Comparison of ENCODE assay signal across 1 cellular context in the genomic region with DNA sequence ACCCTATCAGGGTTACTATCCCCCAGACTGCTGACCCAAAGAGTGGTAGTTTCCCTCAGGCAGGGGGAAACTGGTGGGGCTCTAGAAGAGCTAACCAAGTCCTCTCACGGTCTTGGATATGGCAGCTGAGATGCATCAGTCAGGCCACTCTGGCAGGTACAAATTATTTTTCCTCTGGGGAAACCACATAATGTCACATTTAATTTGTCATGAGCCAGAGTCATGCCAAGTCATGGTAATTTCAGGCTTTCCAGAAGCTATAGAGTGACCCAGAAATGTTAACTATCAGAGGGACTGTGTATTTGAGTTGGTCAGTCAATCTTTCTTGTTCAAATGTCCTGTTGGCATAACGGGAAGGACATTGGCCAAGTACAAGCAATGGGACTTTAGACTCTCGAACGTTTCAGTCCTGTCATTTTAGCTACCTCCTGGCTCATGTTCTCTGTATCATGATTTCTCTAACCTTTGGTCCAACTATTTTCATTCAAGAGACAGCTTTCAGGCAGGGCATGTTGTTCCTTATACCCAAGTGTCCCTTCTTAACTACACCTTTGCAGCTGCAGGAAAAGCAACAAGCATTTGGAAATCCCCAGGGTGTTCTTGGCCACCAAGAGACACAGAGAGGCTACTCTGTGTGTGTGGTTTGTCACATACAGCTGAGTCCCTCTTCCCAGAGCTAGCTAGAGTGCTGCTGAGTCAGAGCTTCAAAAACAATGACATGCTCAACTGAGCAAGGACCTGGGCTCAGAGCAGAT.
TF ChIP-seq lines count a peak whose summit lies in the region.

No MANE protein-coding gene starts in this region.

TF ChIP-seq in GM12878, 131 proteins besides CTCF, POLR2A, EP300 and RAD21 (continued from another document):
- TF ChIP-seq, protein P1, sequence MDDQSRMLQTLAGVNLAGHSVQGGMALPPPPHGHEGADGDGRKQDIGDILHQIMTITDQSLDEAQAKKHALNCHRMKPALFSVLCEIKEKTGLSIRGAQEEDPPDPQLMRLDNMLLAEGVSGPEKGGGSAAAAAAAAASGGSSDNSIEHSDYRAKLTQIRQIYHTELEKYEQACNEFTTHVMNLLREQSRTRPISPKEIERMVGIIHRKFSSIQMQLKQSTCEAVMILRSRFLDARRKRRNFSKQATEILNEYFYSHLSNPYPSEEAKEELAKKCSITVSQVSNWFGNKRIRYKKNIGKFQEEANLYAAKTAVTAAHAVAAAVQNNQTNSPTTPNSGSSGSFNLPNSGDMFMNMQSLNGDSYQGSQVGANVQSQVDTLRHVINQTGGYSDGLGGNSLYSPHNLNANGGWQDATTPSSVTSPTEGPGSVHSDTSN (IDR thresholded peaks at IDR 0.05; ENCODE audit: insufficient replicate concordance, low read depth, low read length), result peak; percentile 41
- TF ChIP-seq RBBP5 (conservative IDR thresholded peaks at IDR 0.05), result no peak
- TF ChIP-seq, protein P2, sequence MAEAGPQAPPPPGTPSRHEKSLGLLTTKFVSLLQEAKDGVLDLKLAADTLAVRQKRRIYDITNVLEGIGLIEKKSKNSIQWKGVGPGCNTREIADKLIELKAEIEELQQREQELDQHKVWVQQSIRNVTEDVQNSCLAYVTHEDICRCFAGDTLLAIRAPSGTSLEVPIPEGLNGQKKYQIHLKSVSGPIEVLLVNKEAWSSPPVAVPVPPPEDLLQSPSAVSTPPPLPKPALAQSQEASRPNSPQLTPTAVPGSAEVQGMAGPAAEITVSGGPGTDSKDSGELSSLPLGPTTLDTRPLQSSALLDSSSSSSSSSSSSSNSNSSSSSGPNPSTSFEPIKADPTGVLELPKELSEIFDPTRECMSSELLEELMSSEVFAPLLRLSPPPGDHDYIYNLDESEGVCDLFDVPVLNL (IDR thresholded peaks at IDR 0.05; ENCODE audit: low read depth, low read length), result no peak
- peak; percentile 84 for TF ChIP-seq IKZF1 (conservative IDR thresholded peaks at IDR 0.05)
- TF ChIP-seq, protein P3, sequence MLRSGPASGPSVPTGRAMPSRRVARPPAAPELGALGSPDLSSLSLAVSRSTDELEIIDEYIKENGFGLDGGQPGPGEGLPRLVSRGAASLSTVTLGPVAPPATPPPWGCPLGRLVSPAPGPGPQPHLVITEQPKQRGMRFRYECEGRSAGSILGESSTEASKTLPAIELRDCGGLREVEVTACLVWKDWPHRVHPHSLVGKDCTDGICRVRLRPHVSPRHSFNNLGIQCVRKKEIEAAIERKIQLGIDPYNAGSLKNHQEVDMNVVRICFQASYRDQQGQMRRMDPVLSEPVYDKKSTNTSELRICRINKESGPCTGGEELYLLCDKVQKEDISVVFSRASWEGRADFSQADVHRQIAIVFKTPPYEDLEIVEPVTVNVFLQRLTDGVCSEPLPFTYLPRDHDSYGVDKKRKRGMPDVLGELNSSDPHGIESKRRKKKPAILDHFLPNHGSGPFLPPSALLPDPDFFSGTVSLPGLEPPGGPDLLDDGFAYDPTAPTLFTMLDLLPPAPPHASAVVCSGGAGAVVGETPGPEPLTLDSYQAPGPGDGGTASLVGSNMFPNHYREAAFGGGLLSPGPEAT (IDR thresholded peaks at IDR 0.05; ENCODE audit: low read depth), result peak; percentile 85
- no peak for TF ChIP-seq MYB (IDR thresholded peaks at IDR 0.05; ENCODE audit: borderline replicate concordance, low read depth, low read length)
- peak; percentile 73 for TF ChIP-seq CBX5 (IDR thresholded peaks at IDR 0.05; ENCODE audit: low read depth)
- peak; percentile 33; the same call in 1 of the 2 replicates for TF ChIP-seq DPF2 (IDR thresholded peaks at IDR 0.05)
- no peak for TF ChIP-seq TCF7 (IDR thresholded peaks at IDR 0.05; ENCODE audit: borderline replicate concordance)
- TF ChIP-seq, protein P4, sequence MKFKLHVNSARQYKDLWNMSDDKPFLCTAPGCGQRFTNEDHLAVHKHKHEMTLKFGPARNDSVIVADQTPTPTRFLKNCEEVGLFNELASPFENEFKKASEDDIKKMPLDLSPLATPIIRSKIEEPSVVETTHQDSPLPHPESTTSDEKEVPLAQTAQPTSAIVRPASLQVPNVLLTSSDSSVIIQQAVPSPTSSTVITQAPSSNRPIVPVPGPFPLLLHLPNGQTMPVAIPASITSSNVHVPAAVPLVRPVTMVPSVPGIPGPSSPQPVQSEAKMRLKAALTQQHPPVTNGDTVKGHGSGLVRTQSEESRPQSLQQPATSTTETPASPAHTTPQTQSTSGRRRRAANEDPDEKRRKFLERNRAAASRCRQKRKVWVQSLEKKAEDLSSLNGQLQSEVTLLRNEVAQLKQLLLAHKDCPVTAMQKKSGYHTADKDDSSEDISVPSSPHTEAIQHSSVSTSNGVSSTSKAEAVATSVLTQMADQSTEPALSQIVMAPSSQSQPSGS (IDR thresholded peaks at IDR 0.05; ENCODE audit: low read length), result peak; percentile 72
- TF ChIP-seq YY1 (IDR thresholded peaks at IDR 0.05; ENCODE audit: low read depth, low read length), result no peak
- no peak for TF ChIP-seq ESRRA (IDR thresholded peaks at IDR 0.05; ENCODE audit: low read length)
- TF ChIP-seq TCF12 (IDR thresholded peaks at IDR 0.05; ENCODE audit: low read depth, low read length), result peak; percentile 72; the same call in 1 of the 2 replicates
- 0 out of 4 replicates have a peak, but pooled peaks of 1 of the 2 experiments have one; percentile 25 for TF ChIP-seq ETV6 (conservative IDR thresholded peaks at IDR 0.05 in 1 of 2, IDR thresholded peaks at IDR 0.05 in 1 of 2; ENCODE audit: borderline replicate concordance in 1 of 2, low read depth in 1 of 2)
- TF ChIP-seq, protein P5, sequence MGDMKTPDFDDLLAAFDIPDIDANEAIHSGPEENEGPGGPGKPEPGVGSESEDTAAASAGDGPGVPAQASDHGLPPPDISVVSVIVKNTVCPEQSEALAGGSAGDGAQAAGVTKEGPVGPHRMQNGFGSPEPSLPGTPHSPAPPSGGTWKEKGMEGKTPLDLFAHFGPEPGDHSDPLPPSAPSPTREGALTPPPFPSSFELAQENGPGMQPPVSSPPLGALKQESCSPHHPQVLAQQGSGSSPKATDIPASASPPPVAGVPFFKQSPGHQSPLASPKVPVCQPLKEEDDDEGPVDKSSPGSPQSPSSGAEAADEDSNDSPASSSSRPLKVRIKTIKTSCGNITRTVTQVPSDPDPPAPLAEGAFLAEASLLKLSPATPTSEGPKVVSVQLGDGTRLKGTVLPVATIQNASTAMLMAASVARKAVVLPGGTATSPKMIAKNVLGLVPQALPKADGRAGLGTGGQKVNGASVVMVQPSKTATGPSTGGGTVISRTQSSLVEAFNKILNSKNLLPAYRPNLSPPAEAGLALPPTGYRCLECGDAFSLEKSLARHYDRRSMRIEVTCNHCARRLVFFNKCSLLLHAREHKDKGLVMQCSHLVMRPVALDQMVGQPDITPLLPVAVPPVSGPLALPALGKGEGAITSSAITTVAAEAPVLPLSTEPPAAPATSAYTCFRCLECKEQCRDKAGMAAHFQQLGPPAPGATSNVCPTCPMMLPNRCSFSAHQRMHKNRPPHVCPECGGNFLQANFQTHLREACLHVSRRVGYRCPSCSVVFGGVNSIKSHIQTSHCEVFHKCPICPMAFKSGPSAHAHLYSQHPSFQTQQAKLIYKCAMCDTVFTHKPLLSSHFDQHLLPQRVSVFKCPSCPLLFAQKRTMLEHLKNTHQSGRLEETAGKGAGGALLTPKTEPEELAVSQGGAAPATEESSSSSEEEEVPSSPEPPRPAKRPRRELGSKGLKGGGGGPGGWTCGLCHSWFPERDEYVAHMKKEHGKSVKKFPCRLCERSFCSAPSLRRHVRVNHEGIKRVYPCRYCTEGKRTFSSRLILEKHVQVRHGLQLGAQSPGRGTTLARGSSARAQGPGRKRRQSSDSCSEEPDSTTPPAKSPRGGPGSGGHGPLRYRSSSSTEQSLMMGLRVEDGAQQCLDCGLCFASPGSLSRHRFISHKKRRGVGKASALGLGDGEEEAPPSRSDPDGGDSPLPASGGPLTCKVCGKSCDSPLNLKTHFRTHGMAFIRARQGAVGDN (IDR thresholded peaks at IDR 0.05), result peak; percentile 36; the same call in 1 of the 2 replicates
- TF ChIP-seq BACH1 (IDR thresholded peaks at IDR 0.05; ENCODE audit: borderline replicate concordance), result peak; percentile 90; the same call in 1 of the 2 replicates
- TF ChIP-seq, protein P6, sequence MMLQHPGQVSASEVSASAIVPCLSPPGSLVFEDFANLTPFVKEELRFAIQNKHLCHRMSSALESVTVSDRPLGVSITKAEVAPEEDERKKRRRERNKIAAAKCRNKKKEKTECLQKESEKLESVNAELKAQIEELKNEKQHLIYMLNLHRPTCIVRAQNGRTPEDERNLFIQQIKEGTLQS (IDR thresholded peaks at IDR 0.05; ENCODE audit: borderline replicate concordance, extremely low read depth, low read depth, low read length), result no peak
- no peak for TF ChIP-seq NRF1 (conservative IDR thresholded peaks at IDR 0.05; ENCODE audit: low read depth, low read length)
- TF ChIP-seq MXI1 (IDR thresholded peaks at IDR 0.05; ENCODE audit: low read depth, low read length), result 0 out of 2 replicates have a peak, but pooled peaks have one; percentile 23
- no peak for TF ChIP-seq MYC (IDR thresholded peaks at IDR 0.05; ENCODE audit: insufficient read depth, insufficient read length, insufficient replicate concordance, low read length, severe bottlenecking)
- peak; percentile 70; the same call in 1 of the 2 replicates for TF ChIP-seq PAX5 (IDR thresholded peaks at IDR 0.05; ENCODE audit: borderline replicate concordance, low read depth, low read length)
- TF ChIP-seq TAF1 (IDR thresholded peaks at IDR 0.05; ENCODE audit: borderline replicate concordance, low read depth, low read length), result 0 out of 2 replicates have a peak, but pooled peaks have one; percentile 21
